In genomic region chr7:44109991-44110390, GRCh38 we compare ENCODE assay signal across 2 cellular contexts.
TF ChIP-seq lines count a peak whose summit lies in the region.

No MANE protein-coding gene starts in this region.

TF ChIP-seq in SK-N-SH, 30 proteins besides CTCF, POLR2A, EP300 and RAD21 (continued from another document):
- TF ChIP-seq USF1 (IDR thresholded peaks at IDR 0.05; ENCODE audit: borderline replicate concordance, low read depth) = no peak
- TF ChIP-seq NRF1 (IDR thresholded peaks at IDR 0.05; ENCODE audit: low read depth, low read length) = no peak
- TF ChIP-seq ELF1 (IDR thresholded peaks at IDR 0.05) = no peak
- TF ChIP-seq TEAD4 (IDR thresholded peaks at IDR 0.05; ENCODE audit: borderline replicate concordance, insufficient read depth) = no peak

TF ChIP-seq in SK-N-SH treated with all-trans-retinoic acid at 6 μM for 48 hours, 23 proteins besides CTCF, POLR2A, EP300 and RAD21 (continued from another document):
- TF ChIP-seq ZNF8 (CRISPR knock-in tag; IDR thresholded peaks at IDR 0.05) (no peak), CSRNP3 (CRISPR knock-in tag; IDR thresholded peaks at IDR 0.05) (no peak), GLIS3 (CRISPR knock-in tag; IDR thresholded peaks at IDR 0.05) (no peak)
- TF ChIP-seq, protein P1, sequence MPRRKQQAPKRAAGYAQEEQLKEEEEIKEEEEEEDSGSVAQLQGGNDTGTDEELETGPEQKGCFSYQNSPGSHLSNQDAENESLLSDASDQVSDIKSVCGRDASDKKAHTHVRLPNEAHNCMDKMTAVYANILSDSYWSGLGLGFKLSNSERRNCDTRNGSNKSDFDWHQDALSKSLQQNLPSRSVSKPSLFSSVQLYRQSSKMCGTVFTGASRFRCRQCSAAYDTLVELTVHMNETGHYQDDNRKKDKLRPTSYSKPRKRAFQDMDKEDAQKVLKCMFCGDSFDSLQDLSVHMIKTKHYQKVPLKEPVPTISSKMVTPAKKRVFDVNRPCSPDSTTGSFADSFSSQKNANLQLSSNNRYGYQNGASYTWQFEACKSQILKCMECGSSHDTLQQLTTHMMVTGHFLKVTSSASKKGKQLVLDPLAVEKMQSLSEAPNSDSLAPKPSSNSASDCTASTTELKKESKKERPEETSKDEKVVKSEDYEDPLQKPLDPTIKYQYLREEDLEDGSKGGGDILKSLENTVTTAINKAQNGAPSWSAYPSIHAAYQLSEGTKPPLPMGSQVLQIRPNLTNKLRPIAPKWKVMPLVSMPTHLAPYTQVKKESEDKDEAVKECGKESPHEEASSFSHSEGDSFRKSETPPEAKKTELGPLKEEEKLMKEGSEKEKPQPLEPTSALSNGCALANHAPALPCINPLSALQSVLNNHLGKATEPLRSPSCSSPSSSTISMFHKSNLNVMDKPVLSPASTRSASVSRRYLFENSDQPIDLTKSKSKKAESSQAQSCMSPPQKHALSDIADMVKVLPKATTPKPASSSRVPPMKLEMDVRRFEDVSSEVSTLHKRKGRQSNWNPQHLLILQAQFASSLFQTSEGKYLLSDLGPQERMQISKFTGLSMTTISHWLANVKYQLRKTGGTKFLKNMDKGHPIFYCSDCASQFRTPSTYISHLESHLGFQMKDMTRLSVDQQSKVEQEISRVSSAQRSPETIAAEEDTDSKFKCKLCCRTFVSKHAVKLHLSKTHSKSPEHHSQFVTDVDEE (CRISPR knock-in tag; IDR thresholded peaks at IDR 0.05) = no peak
